1 cellular context compared by ENCODE assay signal in genomic region chr16:46789075-46789474, GRCh38.
TF ChIP-seq lines count a peak whose summit lies in the region.

No MANE protein-coding gene starts in this region.

TF ChIP-seq in HepG2, 621 proteins besides CTCF, POLR2A, EP300 and RAD21 (continued from another document):
- TF ChIP-seq RERE (CRISPR knock-in tag; IDR thresholded peaks at IDR 0.05; ENCODE audit: low read depth) = 0 out of 2 replicates have a peak, but pooled peaks have one; percentile 29
- TF ChIP-seq SOX6 (IDR thresholded peaks at IDR 0.05) = no peak
- TF ChIP-seq SOX6 (CRISPR knock-in tag; IDR thresholded peaks at IDR 0.05) = peak; percentile 71; the same call in 1 of the 2 replicates
- no peak for TF ChIP-seq HDAC6 (IDR thresholded peaks at IDR 0.05; ENCODE audit: low read depth, low read length)
- no peak for TF ChIP-seq AKAP8 (CRISPR knock-in tag; IDR thresholded peaks at IDR 0.05)
- TF ChIP-seq RXRB (CRISPR knock-in tag; IDR thresholded peaks at IDR 0.05; ENCODE audit: borderline replicate concordance) = peak; percentile 38; the same call in 1 of the 2 replicates
- TF ChIP-seq, protein P1, sequence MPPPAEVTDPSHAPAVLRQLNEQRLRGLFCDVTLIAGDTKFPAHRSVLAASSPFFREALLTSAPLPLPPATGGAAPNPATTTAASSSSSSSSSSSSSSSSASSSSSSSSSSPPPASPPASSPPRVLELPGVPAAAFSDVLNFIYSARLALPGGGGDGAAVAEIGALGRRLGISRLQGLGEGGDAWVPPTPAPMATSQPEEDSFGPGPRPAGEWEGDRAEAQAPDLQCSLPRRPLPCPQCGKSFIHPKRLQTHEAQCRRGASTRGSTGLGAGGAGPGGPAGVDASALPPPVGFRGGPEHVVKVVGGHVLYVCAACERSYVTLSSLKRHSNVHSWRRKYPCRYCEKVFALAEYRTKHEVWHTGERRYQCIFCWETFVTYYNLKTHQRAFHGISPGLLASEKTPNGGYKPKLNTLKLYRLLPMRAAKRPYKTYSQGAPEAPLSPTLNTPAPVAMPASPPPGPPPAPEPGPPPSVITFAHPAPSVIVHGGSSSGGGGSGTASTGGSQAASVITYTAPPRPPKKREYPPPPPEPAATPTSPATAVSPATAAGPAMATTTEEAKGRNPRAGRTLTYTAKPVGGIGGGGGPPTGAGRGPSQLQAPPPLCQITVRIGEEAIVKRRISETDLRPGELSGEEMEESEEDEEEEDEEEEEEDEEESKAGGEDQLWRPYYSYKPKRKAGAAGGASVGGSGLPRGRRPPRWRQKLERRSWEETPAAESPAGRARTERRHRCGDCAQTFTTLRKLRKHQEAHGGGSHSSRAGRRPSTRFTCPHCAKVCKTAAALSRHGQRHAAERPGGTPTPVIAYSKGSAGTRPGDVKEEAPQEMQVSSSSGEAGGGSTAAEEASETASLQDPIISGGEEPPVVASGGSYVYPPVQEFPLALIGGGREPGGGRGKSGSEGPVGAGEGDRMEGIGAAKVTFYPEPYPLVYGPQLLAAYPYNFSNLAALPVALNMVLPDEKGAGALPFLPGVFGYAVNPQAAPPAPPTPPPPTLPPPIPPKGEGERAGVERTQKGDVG (CRISPR knock-in tag; IDR thresholded peaks at IDR 0.05; ENCODE audit: borderline replicate concordance) = no peak
- TF ChIP-seq ZNF343 (CRISPR knock-in tag; IDR thresholded peaks at IDR 0.05) = no peak
- 0 out of 2 replicates have a peak, but pooled peaks have one; percentile 30 for TF ChIP-seq MEF2D (CRISPR knock-in tag; IDR thresholded peaks at IDR 0.05)
- peak; percentile 56; the same call in 1 of the 2 replicates for TF ChIP-seq HHEX (CRISPR knock-in tag; IDR thresholded peaks at IDR 0.05)
- TF ChIP-seq SP2 (CRISPR knock-in tag; IDR thresholded peaks at IDR 0.05) = no peak
- TF ChIP-seq ZNF382 (CRISPR knock-in tag; IDR thresholded peaks at IDR 0.05; ENCODE audit: borderline replicate concordance) = no peak
- peak; percentile 52; the same call in 1 of the 2 replicates for TF ChIP-seq SOX13 (IDR thresholded peaks at IDR 0.05)
- TF ChIP-seq SOX13 (CRISPR knock-in tag; conservative IDR thresholded peaks at IDR 0.05 in 1 of 2, IDR thresholded peaks at IDR 0.05 in 1 of 2) = peak in 1 of 2 experiments; percentile 92; a peak in 2 of 4 replicates
- TF ChIP-seq NCOR1 (IDR thresholded peaks at IDR 0.05; ENCODE audit: borderline replicate concordance, low read length) = peak; percentile 60; the same call in 1 of the 2 replicates
- TF ChIP-seq ATM (IDR thresholded peaks at IDR 0.05; ENCODE audit: borderline replicate concordance) = no peak
- no peak for TF ChIP-seq SAFB2 (CRISPR knock-in tag; IDR thresholded peaks at IDR 0.05; ENCODE audit: borderline replicate concordance, low read depth)
